In the genomic region with DNA sequence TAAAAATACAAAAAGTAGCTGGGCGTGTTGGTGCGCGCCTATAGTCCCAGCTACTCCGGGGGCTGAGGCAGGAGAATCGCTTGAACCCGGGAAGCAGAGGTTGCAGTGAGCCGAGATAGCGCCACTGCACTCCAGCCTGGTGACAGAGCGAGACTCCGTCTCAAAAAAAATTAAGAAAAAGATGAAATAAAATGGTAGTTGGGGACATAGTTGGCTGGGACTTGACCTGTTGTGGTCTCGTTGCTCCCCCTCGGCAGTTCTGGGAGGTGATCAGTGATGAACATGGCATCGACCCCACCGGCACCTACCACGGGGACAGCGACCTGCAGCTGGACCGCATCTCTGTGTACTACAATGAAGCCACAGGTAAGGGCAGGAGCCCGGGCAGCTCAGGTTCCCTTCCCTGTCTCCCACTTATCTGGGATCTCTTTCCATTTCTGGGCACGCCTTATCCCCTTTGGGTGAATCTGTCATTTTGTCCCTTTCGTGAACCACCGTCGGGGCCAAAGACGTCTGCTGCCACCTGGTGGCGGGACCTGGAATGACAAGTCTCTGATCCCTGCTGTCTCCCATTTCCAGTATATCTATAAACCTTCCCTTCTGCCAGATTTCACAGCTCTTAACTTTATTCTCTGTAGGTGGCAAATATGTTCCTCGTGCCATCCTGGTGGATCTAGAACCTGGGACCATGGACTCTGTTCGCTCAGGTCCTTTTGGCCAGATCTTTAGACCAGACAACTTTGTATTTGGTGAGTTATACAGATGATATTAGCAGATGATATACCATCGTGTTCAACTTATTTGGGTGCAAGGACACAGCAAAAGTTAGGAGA, we compare ENCODE assay signal across 1 cellular context.
TF ChIP-seq lines count a peak whose summit lies in the region.

No MANE protein-coding gene starts in this region.

TF ChIP-seq in HepG2, 621 proteins besides CTCF, POLR2A, EP300 and RAD21 (continued from another document and continues in another):
- TF ChIP-seq, protein P1, sequence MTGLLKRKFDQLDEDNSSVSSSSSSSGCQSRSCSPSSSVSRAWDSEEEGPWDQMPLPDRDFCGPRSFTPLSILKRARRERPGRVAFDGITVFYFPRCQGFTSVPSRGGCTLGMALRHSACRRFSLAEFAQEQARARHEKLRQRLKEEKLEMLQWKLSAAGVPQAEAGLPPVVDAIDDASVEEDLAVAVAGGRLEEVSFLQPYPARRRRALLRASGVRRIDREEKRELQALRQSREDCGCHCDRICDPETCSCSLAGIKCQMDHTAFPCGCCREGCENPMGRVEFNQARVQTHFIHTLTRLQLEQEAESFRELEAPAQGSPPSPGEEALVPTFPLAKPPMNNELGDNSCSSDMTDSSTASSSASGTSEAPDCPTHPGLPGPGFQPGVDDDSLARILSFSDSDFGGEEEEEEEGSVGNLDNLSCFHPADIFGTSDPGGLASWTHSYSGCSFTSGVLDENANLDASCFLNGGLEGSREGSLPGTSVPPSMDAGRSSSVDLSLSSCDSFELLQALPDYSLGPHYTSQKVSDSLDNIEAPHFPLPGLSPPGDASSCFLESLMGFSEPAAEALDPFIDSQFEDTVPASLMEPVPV (CRISPR knock-in tag; IDR thresholded peaks at IDR 0.05): 0 out of 2 replicates have a peak, but pooled peaks have one; percentile 32
- TF ChIP-seq ZNF83 (CRISPR knock-in tag; IDR thresholded peaks at IDR 0.05; ENCODE audit: borderline replicate concordance): no peak
- TF ChIP-seq, protein P2, sequence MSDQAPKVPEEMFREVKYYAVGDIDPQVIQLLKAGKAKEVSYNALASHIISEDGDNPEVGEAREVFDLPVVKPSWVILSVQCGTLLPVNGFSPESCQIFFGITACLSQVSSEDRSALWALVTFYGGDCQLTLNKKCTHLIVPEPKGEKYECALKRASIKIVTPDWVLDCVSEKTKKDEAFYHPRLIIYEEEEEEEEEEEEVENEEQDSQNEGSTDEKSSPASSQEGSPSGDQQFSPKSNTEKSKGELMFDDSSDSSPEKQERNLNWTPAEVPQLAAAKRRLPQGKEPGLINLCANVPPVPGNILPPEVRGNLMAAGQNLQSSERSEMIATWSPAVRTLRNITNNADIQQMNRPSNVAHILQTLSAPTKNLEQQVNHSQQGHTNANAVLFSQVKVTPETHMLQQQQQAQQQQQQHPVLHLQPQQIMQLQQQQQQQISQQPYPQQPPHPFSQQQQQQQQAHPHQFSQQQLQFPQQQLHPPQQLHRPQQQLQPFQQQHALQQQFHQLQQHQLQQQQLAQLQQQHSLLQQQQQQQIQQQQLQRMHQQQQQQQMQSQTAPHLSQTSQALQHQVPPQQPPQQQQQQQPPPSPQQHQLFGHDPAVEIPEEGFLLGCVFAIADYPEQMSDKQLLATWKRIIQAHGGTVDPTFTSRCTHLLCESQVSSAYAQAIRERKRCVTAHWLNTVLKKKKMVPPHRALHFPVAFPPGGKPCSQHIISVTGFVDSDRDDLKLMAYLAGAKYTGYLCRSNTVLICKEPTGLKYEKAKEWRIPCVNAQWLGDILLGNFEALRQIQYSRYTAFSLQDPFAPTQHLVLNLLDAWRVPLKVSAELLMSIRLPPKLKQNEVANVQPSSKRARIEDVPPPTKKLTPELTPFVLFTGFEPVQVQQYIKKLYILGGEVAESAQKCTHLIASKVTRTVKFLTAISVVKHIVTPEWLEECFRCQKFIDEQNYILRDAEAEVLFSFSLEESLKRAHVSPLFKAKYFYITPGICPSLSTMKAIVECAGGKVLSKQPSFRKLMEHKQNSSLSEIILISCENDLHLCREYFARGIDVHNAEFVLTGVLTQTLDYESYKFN (CRISPR knock-in tag; conservative IDR thresholded peaks at IDR 0.05): peak; percentile 7; the same call in 1 of the 2 replicates
- TF ChIP-seq, protein P3, sequence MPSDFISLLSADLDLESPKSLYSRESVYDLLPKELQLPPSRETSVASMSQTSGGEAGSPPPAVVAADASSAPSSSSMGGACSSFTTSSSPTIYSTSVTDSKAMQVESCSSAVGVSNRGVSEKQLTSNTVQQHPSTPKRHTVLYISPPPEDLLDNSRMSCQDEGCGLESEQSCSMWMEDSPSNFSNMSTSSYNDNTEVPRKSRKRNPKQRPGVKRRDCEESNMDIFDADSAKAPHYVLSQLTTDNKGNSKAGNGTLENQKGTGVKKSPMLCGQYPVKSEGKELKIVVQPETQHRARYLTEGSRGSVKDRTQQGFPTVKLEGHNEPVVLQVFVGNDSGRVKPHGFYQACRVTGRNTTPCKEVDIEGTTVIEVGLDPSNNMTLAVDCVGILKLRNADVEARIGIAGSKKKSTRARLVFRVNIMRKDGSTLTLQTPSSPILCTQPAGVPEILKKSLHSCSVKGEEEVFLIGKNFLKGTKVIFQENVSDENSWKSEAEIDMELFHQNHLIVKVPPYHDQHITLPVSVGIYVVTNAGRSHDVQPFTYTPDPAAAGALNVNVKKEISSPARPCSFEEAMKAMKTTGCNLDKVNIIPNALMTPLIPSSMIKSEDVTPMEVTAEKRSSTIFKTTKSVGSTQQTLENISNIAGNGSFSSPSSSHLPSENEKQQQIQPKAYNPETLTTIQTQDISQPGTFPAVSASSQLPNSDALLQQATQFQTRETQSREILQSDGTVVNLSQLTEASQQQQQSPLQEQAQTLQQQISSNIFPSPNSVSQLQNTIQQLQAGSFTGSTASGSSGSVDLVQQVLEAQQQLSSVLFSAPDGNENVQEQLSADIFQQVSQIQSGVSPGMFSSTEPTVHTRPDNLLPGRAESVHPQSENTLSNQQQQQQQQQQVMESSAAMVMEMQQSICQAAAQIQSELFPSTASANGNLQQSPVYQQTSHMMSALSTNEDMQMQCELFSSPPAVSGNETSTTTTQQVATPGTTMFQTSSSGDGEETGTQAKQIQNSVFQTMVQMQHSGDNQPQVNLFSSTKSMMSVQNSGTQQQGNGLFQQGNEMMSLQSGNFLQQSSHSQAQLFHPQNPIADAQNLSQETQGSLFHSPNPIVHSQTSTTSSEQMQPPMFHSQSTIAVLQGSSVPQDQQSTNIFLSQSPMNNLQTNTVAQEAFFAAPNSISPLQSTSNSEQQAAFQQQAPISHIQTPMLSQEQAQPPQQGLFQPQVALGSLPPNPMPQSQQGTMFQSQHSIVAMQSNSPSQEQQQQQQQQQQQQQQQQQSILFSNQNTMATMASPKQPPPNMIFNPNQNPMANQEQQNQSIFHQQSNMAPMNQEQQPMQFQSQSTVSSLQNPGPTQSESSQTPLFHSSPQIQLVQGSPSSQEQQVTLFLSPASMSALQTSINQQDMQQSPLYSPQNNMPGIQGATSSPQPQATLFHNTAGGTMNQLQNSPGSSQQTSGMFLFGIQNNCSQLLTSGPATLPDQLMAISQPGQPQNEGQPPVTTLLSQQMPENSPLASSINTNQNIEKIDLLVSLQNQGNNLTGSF (CRISPR knock-in tag; IDR thresholded peaks at IDR 0.05): 0 out of 2 replicates have a peak, but pooled peaks have one; percentile 43
- TF ChIP-seq SMC3 (IDR thresholded peaks at IDR 0.05; ENCODE audit: low read length): peak; percentile 98
- no peak for TF ChIP-seq KLF9 (CRISPR knock-in tag; IDR thresholded peaks at IDR 0.05; ENCODE audit: low read depth)
- no peak for TF ChIP-seq CENPX (CRISPR knock-in tag; IDR thresholded peaks at IDR 0.05)
- TF ChIP-seq ARID2 (CRISPR knock-in tag; IDR thresholded peaks at IDR 0.05; ENCODE audit: borderline replicate concordance): no peak
- peak; percentile 43; the same call in 1 of the 2 replicates for TF ChIP-seq MTF2 (CRISPR knock-in tag; IDR thresholded peaks at IDR 0.05; ENCODE audit: borderline replicate concordance)
- TF ChIP-seq ZNF260 (CRISPR knock-in tag; IDR thresholded peaks at IDR 0.05; ENCODE audit: borderline replicate concordance, low read depth): no peak
- no peak for TF ChIP-seq ETV6 (CRISPR knock-in tag; conservative IDR thresholded peaks at IDR 0.05)
- TF ChIP-seq DPF2 (CRISPR knock-in tag; IDR thresholded peaks at IDR 0.05; ENCODE audit: borderline replicate concordance, low read depth): no peak
- TF ChIP-seq NFKBIZ (CRISPR knock-in tag; IDR thresholded peaks at IDR 0.05): peak; percentile 49; the same call in 1 of the 2 replicates
- no peak for TF ChIP-seq SCMH1 (CRISPR knock-in tag; IDR thresholded peaks at IDR 0.05; ENCODE audit: borderline replicate concordance)
- TF ChIP-seq, protein P4, sequence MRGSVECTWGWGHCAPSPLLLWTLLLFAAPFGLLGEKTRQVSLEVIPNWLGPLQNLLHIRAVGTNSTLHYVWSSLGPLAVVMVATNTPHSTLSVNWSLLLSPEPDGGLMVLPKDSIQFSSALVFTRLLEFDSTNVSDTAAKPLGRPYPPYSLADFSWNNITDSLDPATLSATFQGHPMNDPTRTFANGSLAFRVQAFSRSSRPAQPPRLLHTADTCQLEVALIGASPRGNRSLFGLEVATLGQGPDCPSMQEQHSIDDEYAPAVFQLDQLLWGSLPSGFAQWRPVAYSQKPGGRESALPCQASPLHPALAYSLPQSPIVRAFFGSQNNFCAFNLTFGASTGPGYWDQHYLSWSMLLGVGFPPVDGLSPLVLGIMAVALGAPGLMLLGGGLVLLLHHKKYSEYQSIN (CRISPR knock-in tag; IDR thresholded peaks at IDR 0.05; ENCODE audit: borderline replicate concordance): no peak
- no peak for TF ChIP-seq ZNF337 (CRISPR knock-in tag; IDR thresholded peaks at IDR 0.05; ENCODE audit: borderline replicate concordance, low read depth)
- no peak for TF ChIP-seq CENPT (CRISPR knock-in tag; IDR thresholded peaks at IDR 0.05; ENCODE audit: low read depth)
- TF ChIP-seq GTF3A (CRISPR knock-in tag; conservative IDR thresholded peaks at IDR 0.05): no peak
- TF ChIP-seq NFATC3 (CRISPR knock-in tag; IDR thresholded peaks at IDR 0.05): 0 out of 2 replicates have a peak, but pooled peaks have one; percentile 6
- TF ChIP-seq ZNF589 (CRISPR knock-in tag; conservative IDR thresholded peaks at IDR 0.05): no peak
- TF ChIP-seq, protein P5, sequence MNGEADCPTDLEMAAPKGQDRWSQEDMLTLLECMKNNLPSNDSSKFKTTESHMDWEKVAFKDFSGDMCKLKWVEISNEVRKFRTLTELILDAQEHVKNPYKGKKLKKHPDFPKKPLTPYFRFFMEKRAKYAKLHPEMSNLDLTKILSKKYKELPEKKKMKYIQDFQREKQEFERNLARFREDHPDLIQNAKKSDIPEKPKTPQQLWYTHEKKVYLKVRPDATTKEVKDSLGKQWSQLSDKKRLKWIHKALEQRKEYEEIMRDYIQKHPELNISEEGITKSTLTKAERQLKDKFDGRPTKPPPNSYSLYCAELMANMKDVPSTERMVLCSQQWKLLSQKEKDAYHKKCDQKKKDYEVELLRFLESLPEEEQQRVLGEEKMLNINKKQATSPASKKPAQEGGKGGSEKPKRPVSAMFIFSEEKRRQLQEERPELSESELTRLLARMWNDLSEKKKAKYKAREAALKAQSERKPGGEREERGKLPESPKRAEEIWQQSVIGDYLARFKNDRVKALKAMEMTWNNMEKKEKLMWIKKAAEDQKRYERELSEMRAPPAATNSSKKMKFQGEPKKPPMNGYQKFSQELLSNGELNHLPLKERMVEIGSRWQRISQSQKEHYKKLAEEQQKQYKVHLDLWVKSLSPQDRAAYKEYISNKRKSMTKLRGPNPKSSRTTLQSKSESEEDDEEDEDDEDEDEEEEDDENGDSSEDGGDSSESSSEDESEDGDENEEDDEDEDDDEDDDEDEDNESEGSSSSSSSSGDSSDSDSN (CRISPR knock-in tag; IDR thresholded peaks at IDR 0.05): no peak
- TF ChIP-seq FOXP1 (IDR thresholded peaks at IDR 0.05): no peak
- TF ChIP-seq FOXP1 (CRISPR knock-in tag; IDR thresholded peaks at IDR 0.05): no peak
- TF ChIP-seq, protein P6, sequence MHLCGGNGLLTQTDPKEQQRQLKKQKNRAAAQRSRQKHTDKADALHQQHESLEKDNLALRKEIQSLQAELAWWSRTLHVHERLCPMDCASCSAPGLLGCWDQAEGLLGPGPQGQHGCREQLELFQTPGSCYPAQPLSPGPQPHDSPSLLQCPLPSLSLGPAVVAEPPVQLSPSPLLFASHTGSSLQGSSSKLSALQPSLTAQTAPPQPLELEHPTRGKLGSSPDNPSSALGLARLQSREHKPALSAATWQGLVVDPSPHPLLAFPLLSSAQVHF (CRISPR knock-in tag; IDR thresholded peaks at IDR 0.05): 0 out of 2 replicates have a peak, but pooled peaks have one; percentile 28
- TF ChIP-seq ZNF20 (CRISPR knock-in tag; IDR thresholded peaks at IDR 0.05): no peak
- TF ChIP-seq TBX3 (IDR thresholded peaks at IDR 0.05; ENCODE audit: borderline replicate concordance): no peak
- TF ChIP-seq, protein P7, sequence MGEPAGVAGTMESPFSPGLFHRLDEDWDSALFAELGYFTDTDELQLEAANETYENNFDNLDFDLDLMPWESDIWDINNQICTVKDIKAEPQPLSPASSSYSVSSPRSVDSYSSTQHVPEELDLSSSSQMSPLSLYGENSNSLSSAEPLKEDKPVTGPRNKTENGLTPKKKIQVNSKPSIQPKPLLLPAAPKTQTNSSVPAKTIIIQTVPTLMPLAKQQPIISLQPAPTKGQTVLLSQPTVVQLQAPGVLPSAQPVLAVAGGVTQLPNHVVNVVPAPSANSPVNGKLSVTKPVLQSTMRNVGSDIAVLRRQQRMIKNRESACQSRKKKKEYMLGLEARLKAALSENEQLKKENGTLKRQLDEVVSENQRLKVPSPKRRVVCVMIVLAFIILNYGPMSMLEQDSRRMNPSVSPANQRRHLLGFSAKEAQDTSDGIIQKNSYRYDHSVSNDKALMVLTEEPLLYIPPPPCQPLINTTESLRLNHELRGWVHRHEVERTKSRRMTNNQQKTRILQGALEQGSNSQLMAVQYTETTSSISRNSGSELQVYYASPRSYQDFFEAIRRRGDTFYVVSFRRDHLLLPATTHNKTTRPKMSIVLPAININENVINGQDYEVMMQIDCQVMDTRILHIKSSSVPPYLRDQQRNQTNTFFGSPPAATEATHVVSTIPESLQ (CRISPR knock-in tag; conservative IDR thresholded peaks at IDR 0.05): no peak; the same call in 1 of the 2 replicates
- no peak for TF ChIP-seq NPAS2 (CRISPR knock-in tag; IDR thresholded peaks at IDR 0.05; ENCODE audit: borderline replicate concordance)
- TF ChIP-seq TCF12 (IDR thresholded peaks at IDR 0.05): no peak
- TF ChIP-seq TCF12 (CRISPR knock-in tag; IDR thresholded peaks at IDR 0.05): no peak
- TF ChIP-seq ZNF570 (CRISPR knock-in tag; IDR thresholded peaks at IDR 0.05; ENCODE audit: borderline replicate concordance): no peak
